In genomic region chr13:87274209-87274819, GRCh38 we compare ENCODE assay signal across 9 cellular contexts.
DNase-seq lines count a peak whose midpoint lies in the region; FAIRE-seq and TF ChIP-seq lines count a peak whose summit lies in the region.
"Had no signal": no experiment of that assay in that cellular context is flagged by ENCODE, and none has a peak within 500 bp of the region (broad histone marks: within the 10 kb centered on the region; RNA-seq: fewer than 3 reads in every experiment).

No MANE protein-coding gene starts in this region.

- BruUV-seq in MCF 10A (replicated peaks; lab: Mats Ljungman, UMichigan) = no TSS peak

- CTCF ChIA-PET in MCF 10A (lab: Yijun Ruan, JAX) (interaction anchor here (0.5 to 5.4 kb wide), 51 partner anchors 8 to 1321 kb away, joined by 3 to 111 read pairs (median 4); partner anchors contain the start of gene SLITRK5), RWPE1 (lab: Yijun Ruan, JAX) (interaction anchor here (0.6 to 1.3 kb wide), 15 partner anchors 9 to 1304 kb away, joined by 3 to 12 read pairs (median 3); no protein-coding TSS in a partner anchor)

- no peaks in the 10 kb centered on the region for H3K9me3 Mint-ChIP-seq in MCF 10A (ENCODE audit: unreplicated experiment)
- H3K9me3 Mint-ChIP-seq: activated naive CD8-positive, alpha-beta T cell treated with anti-CD3 and anti-CD28 coated beads, Interleukin-2, amount 10 ng/mL, durations not matched to agents 7 days and 5 days had no signal

- H3K4me1 ChIP-seq in breast epithelium (no peaks in the 10 kb centered on the region), small intestine (ENCODE audit: control insufficient read depth in 2 of 2, insufficient read depth in 1 of 2, low read depth in 1 of 2, low read length in 1 of 2) (no peaks in the 10 kb centered on the region), tibial artery (no peaks in the 10 kb centered on the region)

- TF ChIP-seq CTCF in MCF 10A (IDR thresholded peaks at IDR 0.05; ENCODE audit: unreplicated experiment) = peak; percentile 68
- no peak for TF ChIP-seq CTCF in breast epithelium (IDR thresholded peaks at IDR 0.05)
- peak; percentile 67 for TF ChIP-seq CTCF in RWPE1 (conservative IDR thresholded peaks at IDR 0.05; ENCODE audit: low read depth)
- no peak for TF ChIP-seq CTCF in tibial artery (IDR thresholded peaks at IDR 0.05)

- H3K9me3 ChIP-seq in breast epithelium (no peaks in the 10 kb centered on the region), small intestine (ENCODE audit: control insufficient read depth, low read depth) (no peaks in the 10 kb centered on the region), tibial artery (no peaks in the 10 kb centered on the region)

- no peak for FAIRE-seq in small intestine (lab: Jason Lieb, UNC)

- POLR2A ChIA-PET in MCF 10A (lab: Yijun Ruan, JAX) = interaction anchor here (0.7 to 0.8 kb wide), 2 partner anchors 404 to 405 kb away, joined by 3 to 4 read pairs; no protein-coding TSS in a partner anchor
- POLR2A ChIA-PET in RWPE1 (lab: Yijun Ruan, JAX; ENCODE audit: low non-redundant PET) = no interaction called here

- 0% methylated on average over 1 of the region's 1 CpG for WGBS in small intestine, 3 donors

- H3K27me3 Mint-ChIP-seq in MCF 10A (ENCODE audit: insufficient read depth, unreplicated experiment) = no peaks in the 10 kb centered on the region
- H3K27me3 Mint-ChIP-seq: activated naive CD8-positive, alpha-beta T cell treated with anti-CD3 and anti-CD28 coated beads, Interleukin-2, amount 10 ng/mL, durations not matched to agents 7 days and 5 days had no signal

- H3K4me1 Mint-ChIP-seq in MCF 10A (ENCODE audit: insufficient read depth, unreplicated experiment) = no peaks in the 10 kb centered on the region
- H3K4me1 Mint-ChIP-seq: activated naive CD8-positive, alpha-beta T cell treated with anti-CD3 and anti-CD28 coated beads, Interleukin-2, amount 10 ng/mL, durations not matched to agents 7 days and 5 days had no signal

- H3K36me3 ChIP-seq in breast epithelium = no peaks in the 10 kb centered on the region
- no peaks in the 10 kb centered on the region for H3K36me3 ChIP-seq in small intestine (ENCODE audit: control insufficient read depth in 2 of 2, insufficient read depth in 2 of 2, low read length in 2 of 2)
- no peaks in the 10 kb centered on the region for H3K36me3 ChIP-seq in tibial artery

- H3K4me3 Mint-ChIP-seq in MCF 10A (ENCODE audit: unreplicated experiment) = no peak overlapping the region
- H3K4me3 Mint-ChIP-seq: activated naive CD8-positive, alpha-beta T cell treated with anti-CD3 and anti-CD28 coated beads, Interleukin-2, amount 10 ng/mL, durations not matched to agents 7 days and 5 days had no signal

- H3K27ac Mint-ChIP-seq in MCF 10A (ENCODE audit: low read depth, unreplicated experiment) = no peak overlapping the region
- H3K27ac Mint-ChIP-seq: activated naive CD8-positive, alpha-beta T cell treated with anti-CD3 and anti-CD28 coated beads, Interleukin-2, amount 10 ng/mL, durations not matched to agents 7 days and 5 days had no signal

- H3K4me3 ChIP-seq in breast epithelium (no peak overlapping the region), small intestine (ENCODE audit: low read depth in 1 of 2, low read length in 2 of 2) (no peak overlapping the region), tibial artery (no peak overlapping the region)

- intact Hi-C loops in MCF 10A (cut with micrococcal nuclease) = loop anchor here (1.0 to 2.0 kb wide), 3 partner anchors 404 to 1304 kb away; no protein-coding TSS in a partner anchor
- intact Hi-C loops in breast epithelium (cut with DNase I; ENCODE audit: low total_unique reads) = no loop called here
- intact Hi-C loops in tibial artery (cut with DNase I; ENCODE audit: low total_unique reads) = no loop called here

- H3K27me3 ChIP-seq in breast epithelium = no peaks in the 10 kb centered on the region
- no peaks in the 10 kb centered on the region for H3K27me3 ChIP-seq in small intestine (ENCODE audit: control insufficient read depth in 2 of 2, insufficient read depth in 2 of 2, low read length in 2 of 2)
- H3K27me3 ChIP-seq in tibial artery = no peaks in the 10 kb centered on the region

- no peak overlapping the region for H3K27ac ChIP-seq in breast epithelium
- H3K27ac ChIP-seq in RWPE1 = no peak overlapping the region
- H3K27ac ChIP-seq in small intestine (ENCODE audit: low read depth in 1 of 2, low read length in 1 of 2) = no peak overlapping the region
- H3K27ac ChIP-seq in tibial artery = no peak overlapping the region

- TF ChIP-seq POLR2A in breast epithelium (IDR thresholded peaks at IDR 0.05) = no peak

- DNase-seq in MCF 10A (ENCODE audit: unreplicated experiment) = peak; percentile 79
- no peak for DNase-seq in breast epithelium (ENCODE audit: low spot score in 2 of 2)
- peak; percentile 59 to 64 for DNase-seq in Kasumi-1 (lab: John Stamatoyannopoulos, UW)
- DNase-seq in RWPE1 (ENCODE audit: low spot score) = peak; percentile 19
- DNase-seq in fibroblast of gingiva (ENCODE audit: low read depth) = peak; percentile 27
- DNase-seq in small intestine = peak; percentile 45
- no peak for DNase-seq in middle frontal gyrus (ENCODE audit: extremely low spot score, low spot score)
- no peak for DNase-seq in tibial artery
- DNase-seq: activated naive CD8-positive, alpha-beta T cell treated with anti-CD3 and anti-CD28 coated beads, Interleukin-2, amount 10 ng/mL, durations not matched to agents 7 days and 5 days had no signal

- no peaks in the 10 kb centered on the region for H3K36me3 Mint-ChIP-seq in MCF 10A (ENCODE audit: insufficient read depth, unreplicated experiment)
- H3K36me3 Mint-ChIP-seq: activated naive CD8-positive, alpha-beta T cell treated with anti-CD3 and anti-CD28 coated beads, Interleukin-2, amount 10 ng/mL, durations not matched to agents 7 days and 5 days had no signal

Comparison
In these comparisons a context has a peak if more than half of its experiments do, and no peak if none do; other contexts are left out.
1. DNase-seq: peak in MCF 10A (single experiment), Kasumi-1 (2 of 2), RWPE1 (single experiment), fibroblast of gingiva (single experiment) and small intestine (single experiment); none in breast epithelium (0 of 2), middle frontal gyrus (single experiment) and tibial artery (0 of 2).
2. CTCF ChIP-seq: peak in MCF 10A (single experiment) and RWPE1 (single experiment); none in breast epithelium (0 of 3) and tibial artery (0 of 2).